Comparison of ENCODE assay signal across 18 cellular contexts in genomic region chr12:89551747-89552146, GRCh38.
"Had no signal": no experiment of that assay in that cellular context is flagged by ENCODE, and none has a peak within 500 bp of the region (broad histone marks: within the 10 kb centered on the region; RNA-seq: fewer than 3 reads in every experiment).

No MANE protein-coding gene starts in this region.

- H3K27ac Mint-ChIP-seq: dendritic cell treated with granulocyte-macrophage colony-stimulating factor and Interleukin-4, amounts not matched to agents 40 ng/mL and 50 ng/mL, for 4 days; naive thymus-derived CD4-positive, alpha-beta T cell; nephron progenitor cell had no signal

- ATAC-seq: naive thymus-derived CD4-positive, alpha-beta T cell; psoas muscle had no signal

- H3K4me1 Mint-ChIP-seq: naive thymus-derived CD4-positive, alpha-beta T cell had no signal

- H3K9me3 ChIP-seq: psoas muscle, stomach, thoracic aorta, transverse colon had no signal

- H3K27ac ChIP-seq: hepatocyte, psoas muscle, sigmoid colon, skin epidermis, stomach, thoracic aorta, transverse colon had no signal

- H3K27me3 ChIP-seq: hepatocyte, sigmoid colon, stomach, transverse colon had no signal

- H3K4me3 Mint-ChIP-seq: dendritic cell treated with granulocyte-macrophage colony-stimulating factor and Interleukin-4, amounts not matched to agents 40 ng/mL and 50 ng/mL, for 4 days; naive thymus-derived CD4-positive, alpha-beta T cell; nephron progenitor cell had no signal

- DNase-seq: erythroblast; foreskin melanocyte; head of caudate nucleus; naive thymus-derived CD4-positive, alpha-beta T cell; nephron progenitor cell; psoas muscle; retina; sigmoid colon; stimulated activated CD4-positive, alpha-beta T cell treated with anti-CD3 and anti-CD28 coated beads, Interleukin-12 subunit alpha, Interleukin-12 subunit beta, amount 100 ng/mL, for 4 hours; stimulated activated naive CD4-positive, alpha-beta T cell; stomach; substantia nigra; transverse colon had no signal

- H3K4me1 ChIP-seq: psoas muscle, sigmoid colon, transverse colon had no signal

- H3K9me3 Mint-ChIP-seq: dendritic cell treated with granulocyte-macrophage colony-stimulating factor and Interleukin-4, amounts not matched to agents 40 ng/mL and 50 ng/mL, for 4 days had no signal

- H3K36me3 ChIP-seq: sigmoid colon, stomach, thoracic aorta, transverse colon had no signal

- H3K4me3 ChIP-seq: hepatocyte, psoas muscle, sigmoid colon, skin epidermis, stomach, thoracic aorta, transverse colon had no signal

- FAIRE-seq: urothelium cell line had no signal

- H3K27me3 Mint-ChIP-seq: dendritic cell treated with granulocyte-macrophage colony-stimulating factor and Interleukin-4, amounts not matched to agents 40 ng/mL and 50 ng/mL, for 4 days had no signal
